In genomic region chr16:50345210-50345609, GRCh38 we compare ENCODE assay signal across 2 cellular contexts. TPM values are rescaled to one million over a fixed set of nuclear protein-coding genes. Genes with fewer than 3 reads are reported as not detected.
DNase-seq lines count a peak whose midpoint lies in the region; ATAC-seq, FAIRE-seq and TF ChIP-seq lines count a peak whose summit lies in the region.
"Not testable (repeated sequence)": the region's sequence is repeated elsewhere in the genome, so short reads cannot be mapped to it uniquely, and the experiment has no call there.

No MANE protein-coding gene starts in this region.

- intact Hi-C loops in K562 (cut with micrococcal nuclease): not testable (repeated sequence)

- H3K27ac ChIP-seq in K562 (ENCODE audit: extremely low read depth, low read depth, low read length): not testable (repeated sequence)

- in situ Hi-C loops in K562 (cut with MboI): not testable (repeated sequence)

- POLR2A ChIA-PET in K562 (lab: Yijun Ruan, JAX): not testable (repeated sequence)

- 79% methylated on average over 2 of the region's 2 CpGs for WGBS in K562 (ENCODE audit: insufficient coverage, low coverage, missing lambda C conversion rate)

- not testable (repeated sequence) for H3K4me2 ChIP-seq in K562 (ENCODE audit: insufficient read depth, low read length)

- H3K4me3 Mint-ChIP-seq in T-helper 17 cell: not testable (repeated sequence)

- not testable (repeated sequence) for H3K4me1 ChIP-seq in K562 (replicated peaks in 1 of 2; ENCODE audit: control insufficient read depth in 2 of 2, insufficient read depth in 2 of 2, low read length in 2 of 2)

- not testable (repeated sequence) for H4K20me1 ChIP-seq in K562 (replicated peaks; ENCODE audit: control insufficient read depth, insufficient read depth, low read length)

- not testable (repeated sequence) for TF ChIP-seq CTCF in K562 (IDR thresholded peaks at IDR 0.05 in 2 of 3, conservative IDR thresholded peaks at IDR 0.05 in 1 of 3; ENCODE audit: insufficient read depth in 2 of 3, low read depth in 1 of 3, low read length in 3 of 3)

- not testable (repeated sequence) for H3K4me3 ChIP-seq in K562

- peaks cover 14% of the 10 kb centered on the region for H3K4me1 Mint-ChIP-seq in T-helper 17 cell

- not testable (repeated sequence) for TF ChIP-seq POLR2A in K562 (conservative IDR thresholded peaks at IDR 0.05)

- H3K36me3 ChIP-seq in K562 (ENCODE audit: control insufficient read depth, insufficient read depth, low read length): peaks cover 44% of the 10 kb centered on the region

- TF ChIP-seq RAD21 in K562 (CRISPR knock-in tag; conservative IDR thresholded peaks at IDR 0.05 in 1 of 2, IDR thresholded peaks at IDR 0.05 in 1 of 2): not testable (repeated sequence)

- ATAC-seq in T-helper 17 cell, K562: not testable (repeated sequence)

- H3K27me3 ChIP-seq in K562 (ENCODE audit: control insufficient read depth in 2 of 2, insufficient read depth in 2 of 2, low read length in 2 of 2): not testable (repeated sequence)

- not testable (repeated sequence) for H3K79me2 ChIP-seq in K562 (ENCODE audit: control insufficient read depth, insufficient read depth, low read length)

- H3K9me3 ChIP-seq in T-helper 17 cell (ENCODE audit: control insufficient read depth, low read length, poor library complexity, severe bottlenecking); K562 (replicated peaks; ENCODE audit: control insufficient read depth, insufficient read depth, low read depth, low read length): not testable (repeated sequence)

- not testable (repeated sequence) for H3K9me1 ChIP-seq in K562 (ENCODE audit: control insufficient read depth, insufficient read depth, low read length)

- BruUV-seq in K562 (replicated peaks; lab: Mats Ljungman, UMichigan): not testable (repeated sequence)

- peak overlapping the region; percentile 24 for H3K27ac Mint-ChIP-seq in T-helper 17 cell

- not testable (repeated sequence) for TF ChIP-seq EP300 in K562 (IDR thresholded peaks at IDR 0.05; ENCODE audit: low read length)

- H2AFZ ChIP-seq in K562 (ENCODE audit: low read depth, low read length): not testable (repeated sequence)

- H3K27me3 Mint-ChIP-seq in T-helper 17 cell: not testable (repeated sequence)

- CTCF ChIA-PET in K562 (lab: Yijun Ruan, JAX; ENCODE audit: low intra/inter-chr PET ratio): not testable (repeated sequence)

- FAIRE-seq in K562 (lab: Jason Lieb, UNC): not testable (repeated sequence)

- not testable (repeated sequence) for DNase-seq in T-helper 17 cell; K562 (ENCODE audit: extremely low read depth in 1 of 4, low spot score in 3 of 4)

- H3K9ac ChIP-seq in K562 (ENCODE audit: insufficient read depth in 1 of 2, low read depth in 2 of 2, low read length in 2 of 2): not testable (repeated sequence)

- peaks cover 17% of the 10 kb centered on the region for H3K36me3 Mint-ChIP-seq in T-helper 17 cell (ENCODE audit: low read depth)

TF ChIP-seq in K562, 482 proteins besides CTCF, POLR2A, EP300 and RAD21:
- peak; percentile 93 for TF ChIP-seq ZNF507 (tag; conservative IDR thresholded peaks at IDR 0.05)

RNA-seq across cellular contexts. Expression of gene BRD7, which starts 23.6 kb away (rescaled TPM):
- 10 to 100 TPM; 74.2 to 83.4 TPM for total RNA-seq in T-helper 17 cell
- total RNA-seq in K562 (2011; cell fraction: chromatin; rRNA removed; ENCODE audit: low replicate concordance): 29.1 and 47.8 TPM in 2 replicates
- total RNA-seq in K562 (2011; cell fraction: nucleolus; rRNA removed): 16.5 and 17.9 TPM in 2 replicates
- total RNA-seq in K562 (2011; cell fraction: nucleoplasm; rRNA removed): 26.1 and 42.0 TPM in 2 replicates
- 68.7 and 80.5 TPM in 2 replicates for total RNA-seq in K562 (2014; rRNA removed)
- total RNA-seq in K562 (2014; rRNA removed; fragmentation: Illumina TruSeq; extraction: Trizol): 101 TPM in 2 replicates
- total RNA-seq in K562 (2015; rRNA removed; fragmentation: Illumina TruSeq; extraction: Trizol): 82.3 and 90.0 TPM in 2 replicates
- total RNA-seq in K562 (2021): 67.3 and 68.5 TPM in 2 replicates
- 77.9 and 95.9 TPM in 2 replicates for polyA plus RNA-seq in K562 (2011; rRNA removed)
- 13.9 and 27.6 TPM in 2 replicates for polyA plus RNA-seq in K562 (2011; cell fraction: cytosol; rRNA removed)
- polyA plus RNA-seq in K562 (2011; cell fraction: nucleus; rRNA removed): 53.1 and 64.2 TPM in 2 replicates
- polyA plus RNA-seq in K562 (2012): 53.8 and 86.1 TPM in 2 replicates
- 92.4 and 94.7 TPM in 2 replicates for polyA plus RNA-seq in K562 (2014; fragmentation: Illumina TruSeq; extraction: Trizol)
- 10 to 100 TPM; 20.6 to 26.3 TPM for polyA plus RNA-seq in K562 (2014; fragmentation: Nextera tagmentation; extraction: Ambion mirVana)
- 54.7 and 59.7 TPM in 2 replicates for polyA plus RNA-seq in K562 (2014; rRNA removed)
- 83.8 and 86.3 TPM in 2 replicates for polyA minus RNA-seq in K562 (2011; rRNA and poly(A)+ RNA removed)
- polyA minus RNA-seq in K562 (2011; cell fraction: cytosol; rRNA and poly(A)+ RNA removed): 21.9 and 36.5 TPM in 2 replicates
- 23.4 and 33.0 TPM in 2 replicates for polyA minus RNA-seq in K562 (2011; cell fraction: nucleus; rRNA and poly(A)+ RNA removed)
